In genomic region chr3:47989981-47990440, GRCh38 we compare ENCODE assay signal across 8 cellular contexts. TPM values are rescaled to one million over a fixed set of nuclear protein-coding genes. Genes with fewer than 3 reads are reported as not detected.
DNase-seq lines count a peak whose midpoint lies in the region; ATAC-seq and TF ChIP-seq lines count a peak whose summit lies in the region.

No MANE protein-coding gene starts in this region.

- H3K4me1 Mint-ChIP-seq in glutamatergic neuron (ENCODE audit: low read depth, unreplicated experiment) = peaks cover 3% of the 10 kb centered on the region

- TF ChIP-seq CTCF in glutamatergic neuron (IDR thresholded peaks at IDR 0.05; ENCODE audit: partially characterized antibody, unreplicated experiment) (peak; percentile 89), upper lobe of left lung (IDR thresholded peaks at IDR 0.05) (peak; percentile 74 to 88 (median 78))

- DNase-seq in NCI-H510A treated with DMSO at 0.1 percent for 48 hours (lab: John Stamatoyannopoulos, UW) (peak; percentile 53), NCI-H510A (lab: John Stamatoyannopoulos, UW) (no peak), NAMALWA (ENCODE audit: low spot score) (peak; percentile 76), SKM-1 (lab: John Stamatoyannopoulos, UW; ENCODE audit: unreplicated experiment) (peak; percentile 69), glutamatergic neuron (peak; percentile 67), pons (ENCODE audit: low spot score) (peak; percentile 93), upper lobe of left lung (peak in 1 of 2 donors; percentile 81)
- peak; percentile 70 for DNase-seq in activated naive CD4-positive, alpha-beta T cell treated with anti-CD3 and anti-CD28 coated beads, Interleukin-2, amount 50 U/mL, for 16 hours

- no peaks in the 10 kb centered on the region for H3K9me3 ChIP-seq in upper lobe of left lung

- H3K36me3 Mint-ChIP-seq in glutamatergic neuron (ENCODE audit: unreplicated experiment) = no peaks in the 10 kb centered on the region

- H3K27me3 Mint-ChIP-seq in glutamatergic neuron (ENCODE audit: unreplicated experiment) = no peaks in the 10 kb centered on the region

- H3K4me3 Mint-ChIP-seq in glutamatergic neuron (ENCODE audit: unreplicated experiment) = no peak overlapping the region

- H3K4me3 ChIP-seq in upper lobe of left lung = no peak overlapping the region

- peak; percentile 94 for ATAC-seq in upper lobe of left lung (ENCODE audit: low FRiP score in 2 of 2)

- no peak for TF ChIP-seq EP300 in upper lobe of left lung (IDR thresholded peaks at IDR 0.05)

- H3K36me3 ChIP-seq in upper lobe of left lung = peaks cover 0 to 15% (median 0%) of the 10 kb centered on the region in 4 donors

- no peak overlapping the region for H3K27ac ChIP-seq in upper lobe of left lung

- peaks cover 11 to 21% (median 11%) of the 10 kb centered on the region in 4 donors for H3K4me1 ChIP-seq in upper lobe of left lung

- no peak for TF ChIP-seq POLR2A in upper lobe of left lung (IDR thresholded peaks at IDR 0.05)

- H3K27me3 ChIP-seq in upper lobe of left lung = no peaks in the 10 kb centered on the region

- WGBS in upper lobe of left lung, 2 donors = 55 to 63% methylated on average over 2 of the region's 2 CpGs

- H3K27ac Mint-ChIP-seq in glutamatergic neuron (ENCODE audit: unreplicated experiment) = peak overlapping the region; percentile 53

- H3K9me3 Mint-ChIP-seq in glutamatergic neuron (ENCODE audit: unreplicated experiment) = peaks cover 2% of the 10 kb centered on the region

RNA-seq across cellular contexts. Expression of gene MAP4, which starts 26.2 kb away (rescaled TPM):
- total RNA-seq in glutamatergic neuron (ENCODE audit: unreplicated experiment) (319 TPM), upper lobe of left lung (100 to 1,000 TPM; 106 to 199 (median 148) TPM)
